Comparison of ENCODE assay signal across 1 cellular context in genomic region chr5:130836729-130837660, GRCh38.
TF ChIP-seq lines count a peak whose summit lies in the region.

No MANE protein-coding gene starts in this region.

TF ChIP-seq in GM23338, 12 proteins besides CTCF, POLR2A, EP300 and RAD21 (continued from another document):
- TF ChIP-seq POLR2AphosphoS5 (IDR thresholded peaks at IDR 0.05; ENCODE audit: low read depth) = no peak
